In genomic region chr9:68488126-68488525, GRCh38 we compare ENCODE assay signal across 29 cellular contexts. TPM values are rescaled to one million over a fixed set of nuclear protein-coding genes. Genes with fewer than 3 reads are reported as not detected.
"Had no signal": no experiment of that assay in that cellular context is flagged by ENCODE, and none has a peak within 500 bp of the region (broad histone marks: within the 10 kb centered on the region; RNA-seq: fewer than 3 reads in every experiment).

No MANE protein-coding gene starts in this region.

- H2AFZ ChIP-seq: hepatocyte had no signal

- H3K36me3 ChIP-seq: left lung, lower lobe of right lung, neutrophil, pancreas, transverse colon, upper lobe of right lung, vagina had no signal

- ATAC-seq: gastrocnemius medialis; heart left ventricle; left lung; lower lobe of right lung; natural killer cell; pancreas; stimulated activated memory B cell treated with anti-CD40 and anti-IgM and Interleukin-4, amounts not matched to agents 10 μg/mL and 1 μg/mL and 100 μg/mL, for 72 hours; stimulated activated naive CD8-positive, alpha-beta T cell treated with anti-CD3 and anti-CD28 coated beads, Interleukin-15, Interleukin-2, amounts not matched to agents 100 U/mL and 50 U/mL, for 24 hours; upper lobe of right lung had no signal

- H3K27me3 ChIP-seq: gastrocnemius medialis, heart left ventricle, hepatocyte, left lung, neutrophil, pancreas, spleen, transverse colon, upper lobe of right lung, vagina had no signal

- H3K4me3 ChIP-seq: dorsolateral prefrontal cortex, gastrocnemius medialis, heart left ventricle, hepatocyte, left lung, lower lobe of right lung, pancreas, skin epidermis, spleen, thoracic aorta, transverse colon, upper lobe of right lung, vagina had no signal

- H3K4me2 ChIP-seq: hepatocyte had no signal

- H3K79me2 ChIP-seq: hepatocyte had no signal

- FAIRE-seq: colon, kidney, pancreas had no signal

- DNase-seq: dorsolateral prefrontal cortex; effector CD4-positive, alpha-beta T cell; foreskin fibroblast; gastrocnemius medialis; heart left ventricle; kidney; left lung; lower lobe of right lung; natural killer cell; pancreas; retina; spleen; stimulated activated CD4-positive, alpha-beta T cell treated with anti-CD3 and anti-CD28 coated beads, Interleukin-4, amount 100 ng/mL, for 4 hours; stimulated activated naive CD8-positive, alpha-beta T cell treated with anti-CD3 and anti-CD28 coated beads, Interleukin-15, Interleukin-2, amounts not matched to agents 100 U/mL and 50 U/mL, for 24 hours; transverse colon; upper lobe of right lung had no signal

- H3K27ac ChIP-seq: dorsolateral prefrontal cortex, gastrocnemius medialis, hepatocyte, left lung, lower lobe of right lung, neutrophil, pancreas, skin epidermis, thoracic aorta, upper lobe of right lung, vagina had no signal

- H3K9me3 ChIP-seq: lower lobe of right lung, pancreas, transverse colon, upper lobe of right lung, vagina had no signal

- H3K4me1 ChIP-seq: gastrocnemius medialis, left lung, lower lobe of right lung, upper lobe of right lung, vagina had no signal

RNA-seq across cellular contexts. Expression of gene TMEM252, which starts 52.6 kb away (rescaled TPM):
- total RNA-seq: cerebellum, gastrocnemius medialis, heart left ventricle, hepatocyte, left lung, mesenteric fat pad, natural killer cell, neural crest cell, omental fat pad, pancreas, posterior vena cava, pulmonary artery endothelial cell, thoracic aorta, upper lobe of right lung, vagina had no signal
- polyA plus RNA-seq: heart left ventricle, pancreas, spleen had no signal
